In the genomic region with DNA sequence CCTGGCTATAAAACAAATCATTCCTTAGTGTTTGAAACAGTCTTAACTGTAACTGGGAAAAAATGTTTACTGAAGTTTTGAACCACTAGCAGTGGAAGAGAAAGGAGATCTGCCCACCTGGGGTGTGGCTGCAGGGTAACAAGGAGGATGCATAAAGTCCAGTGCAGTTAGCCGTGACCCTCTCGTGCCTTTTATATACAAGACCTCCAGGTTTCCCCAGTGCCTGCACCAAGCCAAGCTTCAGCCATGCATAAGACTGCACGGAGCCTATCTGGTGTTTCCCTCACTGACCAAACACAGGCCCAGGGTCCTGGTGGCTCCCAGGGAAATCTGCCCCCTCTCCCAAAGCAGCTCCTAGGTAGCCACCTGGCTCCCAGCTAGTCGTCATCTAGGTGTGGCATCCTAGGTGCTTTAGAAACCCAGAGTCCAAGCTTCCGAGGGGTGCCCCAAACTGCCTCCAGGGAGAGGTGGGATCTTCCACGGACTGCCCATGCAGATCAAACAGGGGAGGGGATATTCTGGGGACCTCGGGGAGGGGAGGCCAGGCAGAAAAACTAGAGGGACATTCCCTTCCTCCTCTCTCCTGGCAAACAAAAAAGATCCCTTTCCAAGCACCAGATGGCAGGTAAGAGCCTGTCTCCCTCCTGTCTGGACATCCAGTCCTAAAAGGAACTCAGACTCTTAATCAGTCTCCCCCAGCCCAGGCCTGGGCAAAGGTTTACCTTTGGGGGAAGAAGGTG, we compare ENCODE assay signal across 2 cellular contexts.
TF ChIP-seq lines count a peak whose summit lies in the region.

No MANE protein-coding gene starts in this region.

TF ChIP-seq in SK-N-SH, 30 proteins besides CTCF, POLR2A, EP300 and RAD21 (continued from another document):
- TF ChIP-seq, protein P1, sequence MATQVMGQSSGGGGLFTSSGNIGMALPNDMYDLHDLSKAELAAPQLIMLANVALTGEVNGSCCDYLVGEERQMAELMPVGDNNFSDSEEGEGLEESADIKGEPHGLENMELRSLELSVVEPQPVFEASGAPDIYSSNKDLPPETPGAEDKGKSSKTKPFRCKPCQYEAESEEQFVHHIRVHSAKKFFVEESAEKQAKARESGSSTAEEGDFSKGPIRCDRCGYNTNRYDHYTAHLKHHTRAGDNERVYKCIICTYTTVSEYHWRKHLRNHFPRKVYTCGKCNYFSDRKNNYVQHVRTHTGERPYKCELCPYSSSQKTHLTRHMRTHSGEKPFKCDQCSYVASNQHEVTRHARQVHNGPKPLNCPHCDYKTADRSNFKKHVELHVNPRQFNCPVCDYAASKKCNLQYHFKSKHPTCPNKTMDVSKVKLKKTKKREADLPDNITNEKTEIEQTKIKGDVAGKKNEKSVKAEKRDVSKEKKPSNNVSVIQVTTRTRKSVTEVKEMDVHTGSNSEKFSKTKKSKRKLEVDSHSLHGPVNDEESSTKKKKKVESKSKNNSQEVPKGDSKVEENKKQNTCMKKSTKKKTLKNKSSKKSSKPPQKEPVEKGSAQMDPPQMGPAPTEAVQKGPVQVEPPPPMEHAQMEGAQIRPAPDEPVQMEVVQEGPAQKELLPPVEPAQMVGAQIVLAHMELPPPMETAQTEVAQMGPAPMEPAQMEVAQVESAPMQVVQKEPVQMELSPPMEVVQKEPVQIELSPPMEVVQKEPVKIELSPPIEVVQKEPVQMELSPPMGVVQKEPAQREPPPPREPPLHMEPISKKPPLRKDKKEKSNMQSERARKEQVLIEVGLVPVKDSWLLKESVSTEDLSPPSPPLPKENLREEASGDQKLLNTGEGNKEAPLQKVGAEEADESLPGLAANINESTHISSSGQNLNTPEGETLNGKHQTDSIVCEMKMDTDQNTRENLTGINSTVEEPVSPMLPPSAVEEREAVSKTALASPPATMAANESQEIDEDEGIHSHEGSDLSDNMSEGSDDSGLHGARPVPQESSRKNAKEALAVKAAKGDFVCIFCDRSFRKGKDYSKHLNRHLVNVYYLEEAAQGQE (IDR thresholded peaks at IDR 0.05; ENCODE audit: low read depth, low read length), result no peak
- no peak for TF ChIP-seq GATA2 (CRISPR knock-in tag; IDR thresholded peaks at IDR 0.05)
- TF ChIP-seq MEF2A (IDR thresholded peaks at IDR 0.05; ENCODE audit: borderline replicate concordance, low read depth), result no peak
- TF ChIP-seq NRF1 (IDR thresholded peaks at IDR 0.05; ENCODE audit: low read depth, low read length), result no peak
- TF ChIP-seq, protein P2, sequence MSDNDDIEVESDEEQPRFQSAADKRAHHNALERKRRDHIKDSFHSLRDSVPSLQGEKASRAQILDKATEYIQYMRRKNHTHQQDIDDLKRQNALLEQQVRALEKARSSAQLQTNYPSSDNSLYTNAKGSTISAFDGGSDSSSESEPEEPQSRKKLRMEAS (IDR thresholded peaks at IDR 0.05; ENCODE audit: low read depth), result no peak
- TF ChIP-seq TAF1 (IDR thresholded peaks at IDR 0.05; ENCODE audit: borderline replicate concordance, low read depth, low read length), result no peak
- no peak for TF ChIP-seq GABPA (IDR thresholded peaks at IDR 0.05; ENCODE audit: low read depth)

TF ChIP-seq in SK-N-SH treated with all-trans-retinoic acid at 6 μM for 48 hours, 23 proteins besides CTCF, POLR2A, EP300 and RAD21 (continued from another document):
- TF ChIP-seq, protein P3, sequence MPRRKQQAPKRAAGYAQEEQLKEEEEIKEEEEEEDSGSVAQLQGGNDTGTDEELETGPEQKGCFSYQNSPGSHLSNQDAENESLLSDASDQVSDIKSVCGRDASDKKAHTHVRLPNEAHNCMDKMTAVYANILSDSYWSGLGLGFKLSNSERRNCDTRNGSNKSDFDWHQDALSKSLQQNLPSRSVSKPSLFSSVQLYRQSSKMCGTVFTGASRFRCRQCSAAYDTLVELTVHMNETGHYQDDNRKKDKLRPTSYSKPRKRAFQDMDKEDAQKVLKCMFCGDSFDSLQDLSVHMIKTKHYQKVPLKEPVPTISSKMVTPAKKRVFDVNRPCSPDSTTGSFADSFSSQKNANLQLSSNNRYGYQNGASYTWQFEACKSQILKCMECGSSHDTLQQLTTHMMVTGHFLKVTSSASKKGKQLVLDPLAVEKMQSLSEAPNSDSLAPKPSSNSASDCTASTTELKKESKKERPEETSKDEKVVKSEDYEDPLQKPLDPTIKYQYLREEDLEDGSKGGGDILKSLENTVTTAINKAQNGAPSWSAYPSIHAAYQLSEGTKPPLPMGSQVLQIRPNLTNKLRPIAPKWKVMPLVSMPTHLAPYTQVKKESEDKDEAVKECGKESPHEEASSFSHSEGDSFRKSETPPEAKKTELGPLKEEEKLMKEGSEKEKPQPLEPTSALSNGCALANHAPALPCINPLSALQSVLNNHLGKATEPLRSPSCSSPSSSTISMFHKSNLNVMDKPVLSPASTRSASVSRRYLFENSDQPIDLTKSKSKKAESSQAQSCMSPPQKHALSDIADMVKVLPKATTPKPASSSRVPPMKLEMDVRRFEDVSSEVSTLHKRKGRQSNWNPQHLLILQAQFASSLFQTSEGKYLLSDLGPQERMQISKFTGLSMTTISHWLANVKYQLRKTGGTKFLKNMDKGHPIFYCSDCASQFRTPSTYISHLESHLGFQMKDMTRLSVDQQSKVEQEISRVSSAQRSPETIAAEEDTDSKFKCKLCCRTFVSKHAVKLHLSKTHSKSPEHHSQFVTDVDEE (CRISPR knock-in tag; IDR thresholded peaks at IDR 0.05), result no peak
- TF ChIP-seq TCF4 (CRISPR knock-in tag; IDR thresholded peaks at IDR 0.05; ENCODE audit: borderline replicate concordance) (no peak), ESRRG (CRISPR knock-in tag; IDR thresholded peaks at IDR 0.05) (no peak)
